1 cellular context compared by ENCODE assay signal in the genomic region with DNA sequence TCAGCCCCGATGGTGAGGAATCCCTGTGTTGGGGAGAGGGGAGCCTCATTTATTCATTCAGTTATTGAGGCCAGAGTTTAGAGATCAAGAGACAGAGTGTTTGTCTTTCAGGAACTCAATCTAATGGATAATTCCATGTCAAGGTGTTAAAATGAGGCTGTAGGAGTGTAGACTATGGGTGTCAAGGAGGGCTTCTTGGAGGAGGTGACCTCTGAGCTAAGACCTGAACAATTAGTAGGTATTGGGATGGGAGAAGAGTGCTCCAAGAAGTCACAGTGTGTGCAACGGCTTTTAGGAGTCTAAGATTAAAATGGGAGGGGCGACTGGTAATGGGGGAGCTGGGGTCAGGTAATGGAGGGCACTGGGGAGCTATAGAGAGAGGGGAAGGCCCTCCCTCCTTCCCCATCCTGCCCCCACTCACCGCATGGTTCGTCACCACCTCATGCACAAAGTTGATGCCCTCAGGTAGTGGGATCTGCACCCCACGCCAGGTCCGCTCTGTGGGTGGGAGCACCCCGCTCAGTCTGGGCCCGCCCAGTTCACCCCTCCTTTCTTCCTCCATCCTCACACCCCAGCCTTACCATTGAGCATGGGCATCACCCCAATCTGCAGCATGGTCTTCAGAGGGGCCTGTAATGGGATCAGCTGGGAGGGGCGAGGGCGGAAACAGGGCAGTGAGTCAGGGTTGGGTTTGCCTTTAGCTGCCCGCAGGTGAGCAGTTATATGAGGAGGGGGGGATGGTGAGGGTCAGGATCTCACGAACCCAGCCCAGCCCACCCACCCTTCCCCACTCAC.
TF ChIP-seq lines count a peak whose summit lies in the region.

No MANE protein-coding gene starts in this region.

TF ChIP-seq in IMR-90, 13 proteins besides CTCF, POLR2A, EP300 and RAD21:
- TF ChIP-seq, protein P1, sequence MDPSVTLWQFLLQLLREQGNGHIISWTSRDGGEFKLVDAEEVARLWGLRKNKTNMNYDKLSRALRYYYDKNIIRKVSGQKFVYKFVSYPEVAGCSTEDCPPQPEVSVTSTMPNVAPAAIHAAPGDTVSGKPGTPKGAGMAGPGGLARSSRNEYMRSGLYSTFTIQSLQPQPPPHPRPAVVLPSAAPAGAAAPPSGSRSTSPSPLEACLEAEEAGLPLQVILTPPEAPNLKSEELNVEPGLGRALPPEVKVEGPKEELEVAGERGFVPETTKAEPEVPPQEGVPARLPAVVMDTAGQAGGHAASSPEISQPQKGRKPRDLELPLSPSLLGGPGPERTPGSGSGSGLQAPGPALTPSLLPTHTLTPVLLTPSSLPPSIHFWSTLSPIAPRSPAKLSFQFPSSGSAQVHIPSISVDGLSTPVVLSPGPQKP (IDR thresholded peaks at IDR 0.05; ENCODE audit: borderline replicate concordance, low read depth, low read length): no peak
- no peak for TF ChIP-seq MAFK (IDR thresholded peaks at IDR 0.05; ENCODE audit: low read depth, low read length)
- no peak for TF ChIP-seq BHLHE40 (IDR thresholded peaks at IDR 0.05; ENCODE audit: low read depth, low read length)
- TF ChIP-seq NFE2L2 (IDR thresholded peaks at IDR 0.05; ENCODE audit: low read depth, low read length): no peak
- TF ChIP-seq RFX5 (IDR thresholded peaks at IDR 0.05; ENCODE audit: low read depth, low read length): no peak
- no peak for TF ChIP-seq RCOR1 (IDR thresholded peaks at IDR 0.05; ENCODE audit: insufficient replicate concordance, low read length)
